Comparison of ENCODE assay signal across 1 cellular context in the genomic region with DNA sequence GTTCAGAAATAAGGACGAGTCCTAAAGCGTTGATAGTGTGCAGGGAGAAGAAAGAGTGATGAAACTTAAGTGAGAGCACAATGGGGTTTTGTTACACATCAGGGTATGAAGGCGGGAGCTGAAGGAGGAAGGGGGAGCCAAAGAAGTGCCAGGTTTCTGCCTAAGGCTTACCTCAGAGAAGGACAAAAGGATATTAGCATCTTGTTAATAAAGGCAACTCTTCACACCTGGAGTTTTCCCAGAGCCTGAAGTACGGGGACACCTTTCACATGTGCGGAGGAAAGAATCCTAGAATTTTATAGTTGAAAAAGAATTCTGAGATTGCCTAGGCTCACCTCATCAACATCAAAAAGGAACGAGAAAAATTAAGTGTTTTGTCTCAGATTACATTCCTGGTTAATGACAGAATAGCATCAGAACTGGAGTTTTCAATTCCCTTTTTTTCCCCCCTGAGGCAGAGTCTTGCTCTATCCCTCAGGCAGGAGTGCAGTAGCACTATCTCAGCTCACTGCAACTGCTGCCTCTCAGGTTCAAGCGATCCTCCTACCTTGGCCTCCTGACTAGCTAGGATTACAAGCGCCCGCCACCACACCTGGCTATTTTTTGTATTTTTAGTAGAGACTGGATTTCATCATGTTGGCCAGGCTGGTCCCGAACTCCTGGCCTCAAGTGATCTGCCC.
TF ChIP-seq lines count a peak whose summit lies in the region.

No MANE protein-coding gene starts in this region.

TF ChIP-seq in WTC11, 78 proteins besides CTCF, POLR2A, EP300 and RAD21:
- no peak for TF ChIP-seq KAT7 (CRISPR knock-in tag; IDR thresholded peaks at IDR 0.05; ENCODE audit: borderline replicate concordance)
- TF ChIP-seq, protein P1, sequence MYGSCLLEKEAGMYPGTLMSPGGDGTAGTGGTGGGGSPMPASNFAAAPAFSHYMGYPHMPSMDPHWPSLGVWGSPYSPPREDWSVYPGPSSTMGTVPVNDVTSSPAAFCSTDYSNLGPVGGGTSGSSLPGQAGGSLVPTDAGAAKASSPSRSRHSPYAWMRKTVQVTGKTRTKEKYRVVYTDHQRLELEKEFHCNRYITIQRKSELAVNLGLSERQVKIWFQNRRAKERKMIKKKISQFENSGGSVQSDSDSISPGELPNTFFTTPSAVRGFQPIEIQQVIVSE (CRISPR knock-in tag; IDR thresholded peaks at IDR 0.05; ENCODE audit: borderline replicate concordance): no peak
- no peak for TF ChIP-seq TEAD4 (CRISPR knock-in tag; IDR thresholded peaks at IDR 0.05)
- no peak for TF ChIP-seq GTF2I (CRISPR knock-in tag; conservative IDR thresholded peaks at IDR 0.05)
- TF ChIP-seq, protein P2, sequence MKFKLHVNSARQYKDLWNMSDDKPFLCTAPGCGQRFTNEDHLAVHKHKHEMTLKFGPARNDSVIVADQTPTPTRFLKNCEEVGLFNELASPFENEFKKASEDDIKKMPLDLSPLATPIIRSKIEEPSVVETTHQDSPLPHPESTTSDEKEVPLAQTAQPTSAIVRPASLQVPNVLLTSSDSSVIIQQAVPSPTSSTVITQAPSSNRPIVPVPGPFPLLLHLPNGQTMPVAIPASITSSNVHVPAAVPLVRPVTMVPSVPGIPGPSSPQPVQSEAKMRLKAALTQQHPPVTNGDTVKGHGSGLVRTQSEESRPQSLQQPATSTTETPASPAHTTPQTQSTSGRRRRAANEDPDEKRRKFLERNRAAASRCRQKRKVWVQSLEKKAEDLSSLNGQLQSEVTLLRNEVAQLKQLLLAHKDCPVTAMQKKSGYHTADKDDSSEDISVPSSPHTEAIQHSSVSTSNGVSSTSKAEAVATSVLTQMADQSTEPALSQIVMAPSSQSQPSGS (CRISPR knock-in tag; IDR thresholded peaks at IDR 0.05; ENCODE audit: borderline replicate concordance, low read depth): no peak
